In genomic region chr1:235933483-235934116, GRCh38 we compare ENCODE assay signal across 10 cellular contexts.
A peak's percentile ranks its signal among the peaks of the same experiment; 100 is the strongest.
DNase-seq lines count a peak whose midpoint lies in the region; ATAC-seq and TF ChIP-seq lines count a peak whose summit lies in the region.
"Had no signal": no experiment of that assay in that cellular context is flagged by ENCODE, and none has a peak within 500 bp of the region (broad histone marks: within the 10 kb centered on the region; RNA-seq: fewer than 3 reads in every experiment).

No MANE protein-coding gene starts in this region.

- H3K27me3 Mint-ChIP-seq in stimulated activated naive CD8-positive, alpha-beta T cell treated with anti-CD3 and anti-CD28 coated beads, Interleukin-15, Interleukin-2, amounts not matched to agents 100 ng/mL and 50 ng/mL, for 24 hours = peaks cover 4% of the 10 kb centered on the region
- H3K27me3 Mint-ChIP-seq in stimulated activated naive CD8-positive, alpha-beta T cell treated with anti-CD3 and anti-CD28 coated beads, Interleukin-15, amount 100 ng/mL, for 72 hours = no peaks in the 10 kb centered on the region
- H3K27me3 Mint-ChIP-seq: activated CD4-positive, alpha-beta memory T cell treated with anti-CD3 and anti-CD28 coated beads, Interleukin-2, amount 10 ng/mL, durations not matched to agents 7 days and 5 days had no signal

- no peaks in the 10 kb centered on the region for H3K9me3 Mint-ChIP-seq in stimulated activated naive CD8-positive, alpha-beta T cell treated with anti-CD3 and anti-CD28 coated beads, Interleukin-15, Interleukin-2, amounts not matched to agents 100 ng/mL and 50 ng/mL, for 24 hours
- no peaks in the 10 kb centered on the region for H3K9me3 Mint-ChIP-seq in stimulated activated naive CD8-positive, alpha-beta T cell treated with anti-CD3 and anti-CD28 coated beads, Interleukin-15, amount 100 ng/mL, for 72 hours
- H3K9me3 Mint-ChIP-seq: activated CD4-positive, alpha-beta memory T cell treated with anti-CD3 and anti-CD28 coated beads, Interleukin-2, amount 10 ng/mL, durations not matched to agents 7 days and 5 days had no signal

- H3K9ac ChIP-seq in liver (ENCODE audit: low read depth in 1 of 2, low read length in 2 of 2) = no peak overlapping the region

- no peak overlapping the region for H3K4me3 Mint-ChIP-seq in stimulated activated naive CD8-positive, alpha-beta T cell treated with anti-CD3 and anti-CD28 coated beads, Interleukin-15, Interleukin-2, amounts not matched to agents 100 ng/mL and 50 ng/mL, for 24 hours
- H3K4me3 Mint-ChIP-seq in stimulated activated naive CD8-positive, alpha-beta T cell treated with anti-CD3 and anti-CD28 coated beads, Interleukin-15, amount 100 ng/mL, for 72 hours = no peak overlapping the region
- H3K4me3 Mint-ChIP-seq: activated CD4-positive, alpha-beta memory T cell treated with anti-CD3 and anti-CD28 coated beads, Interleukin-2, amount 10 ng/mL, durations not matched to agents 7 days and 5 days had no signal

- H3K4me3 ChIP-seq in liver (ENCODE audit: low read depth in 1 of 3, low read length in 3 of 3) = no peak overlapping the region

- H3K27ac ChIP-seq in liver (ENCODE audit: low read depth in 1 of 2, low read length in 2 of 2) = peak overlapping the region in 1 of 2 donors; percentile 62

- H3K27me3 ChIP-seq in liver (ENCODE audit: control insufficient read depth in 4 of 4, insufficient read depth in 4 of 4, low read length in 3 of 4) = no peaks in the 10 kb centered on the region

- H3K9me3 ChIP-seq in liver (ENCODE audit: control insufficient read depth in 4 of 4, low read length in 3 of 4) = no peaks in the 10 kb centered on the region

- no peak for TF ChIP-seq CTCF in liver (IDR thresholded peaks at IDR 0.05; ENCODE audit: low read depth, low read length, missing input control)

- peaks cover 17 to 39% (median 35%) of the 10 kb centered on the region in 4 donors for H3K4me1 ChIP-seq in liver (ENCODE audit: control insufficient read depth in 4 of 4, insufficient read depth in 4 of 4, low read length in 3 of 4)

- peak overlapping the region; percentile 53 for H3K27ac Mint-ChIP-seq in stimulated activated naive CD8-positive, alpha-beta T cell treated with anti-CD3 and anti-CD28 coated beads, Interleukin-15, Interleukin-2, amounts not matched to agents 100 ng/mL and 50 ng/mL, for 24 hours
- no peak overlapping the region for H3K27ac Mint-ChIP-seq in stimulated activated naive CD8-positive, alpha-beta T cell treated with anti-CD3 and anti-CD28 coated beads, Interleukin-15, amount 100 ng/mL, for 72 hours
- H3K27ac Mint-ChIP-seq: activated CD4-positive, alpha-beta memory T cell treated with anti-CD3 and anti-CD28 coated beads, Interleukin-2, amount 10 ng/mL, durations not matched to agents 7 days and 5 days had no signal

- DNase-seq in stimulated activated naive CD8-positive, alpha-beta T cell treated with anti-CD3 and anti-CD28 coated beads, Interleukin-15, amount 100 ng/mL, for 72 hours = no peak
- peak; percentile 49 for DNase-seq in SKM-1 treated with dmso at 0.1 percent for 144 hours (lab: John Stamatoyannopoulos, UW; ENCODE audit: unreplicated experiment)
- no peak for DNase-seq in activated CD4-positive, CD25-positive, alpha-beta regulatory T cell treated with anti-CD3 and anti-CD28 coated beads, Interleukin-2, amount 50 U/mL, for 72 hours
- DNase-seq in SW 1271 (lab: John Stamatoyannopoulos, UW) = no peak
- no peak for DNase-seq in glomerular visceral epithelial cell (ENCODE audit: extremely low spot score)
- DNase-seq: activated CD4-positive, alpha-beta memory T cell treated with anti-CD3 and anti-CD28 coated beads, Interleukin-2, amount 10 ng/mL, durations not matched to agents 7 days and 5 days; effector CD8-positive, alpha-beta T cell had no signal

- 88% methylated on average over 5 of the region's 5 CpGs for WGBS in liver

- H3K36me3 ChIP-seq in liver (ENCODE audit: control insufficient read depth in 4 of 4, insufficient read depth in 3 of 4, low read depth in 1 of 4, low read length in 3 of 4) = no peaks in the 10 kb centered on the region

- TF ChIP-seq RAD21 in liver (IDR thresholded peaks at IDR 0.05) = no peak

- H3K4me1 Mint-ChIP-seq in stimulated activated naive CD8-positive, alpha-beta T cell treated with anti-CD3 and anti-CD28 coated beads, Interleukin-15, Interleukin-2, amounts not matched to agents 100 ng/mL and 50 ng/mL, for 24 hours (ENCODE audit: low read depth) = peaks cover 62% of the 10 kb centered on the region
- H3K4me1 Mint-ChIP-seq in stimulated activated naive CD8-positive, alpha-beta T cell treated with anti-CD3 and anti-CD28 coated beads, Interleukin-15, amount 100 ng/mL, for 72 hours = peaks cover 59% of the 10 kb centered on the region

- ATAC-seq in stimulated activated naive CD8-positive, alpha-beta T cell treated with anti-CD3 and anti-CD28 coated beads, Interleukin-15, amount 100 ng/mL, for 72 hours = no peak
- ATAC-seq in HG03442 (IDR thresholded peaks at IDR 0.05; ENCODE audit: unreplicated experiment) = no peak

- no peaks in the 10 kb centered on the region for H3K36me3 Mint-ChIP-seq in stimulated activated naive CD8-positive, alpha-beta T cell treated with anti-CD3 and anti-CD28 coated beads, Interleukin-15, Interleukin-2, amounts not matched to agents 100 ng/mL and 50 ng/mL, for 24 hours (ENCODE audit: low read depth)

TF ChIP-seq in liver, 16 proteins besides CTCF, POLR2A, EP300 and RAD21:
- no peak for TF ChIP-seq FOXA2 (IDR thresholded peaks at IDR 0.05)
- TF ChIP-seq MAX (IDR thresholded peaks at IDR 0.05) = peak; percentile 43
- TF ChIP-seq HNF4A (conservative IDR thresholded peaks at IDR 0.05) = no peak
- no peak for TF ChIP-seq EGR1 (IDR thresholded peaks at IDR 0.05; ENCODE audit: low read depth in 2 of 2)
- TF ChIP-seq REST (IDR thresholded peaks at IDR 0.05) = no peak
